17 cellular contexts compared by ENCODE assay signal in genomic region chr7:124201768-124202349, GRCh38.
DNase-seq lines count a peak whose midpoint lies in the region; ATAC-seq and TF ChIP-seq lines count a peak whose summit lies in the region.
"Had no signal": no experiment of that assay in that cellular context is flagged by ENCODE, and none has a peak within 500 bp of the region (broad histone marks: within the 10 kb centered on the region; RNA-seq: fewer than 3 reads in every experiment).

No MANE protein-coding gene starts in this region.

- H3K23ac ChIP-seq in IMR-90 (ENCODE audit: low read depth, low read length): no peak overlapping the region

- no peak overlapping the region for H4K5ac ChIP-seq in IMR-90 (ENCODE audit: low read depth, low read length)

- no peaks in the 10 kb centered on the region for H3K36me3 ChIP-seq in IMR-90 (ENCODE audit: control insufficient read depth, insufficient read depth, low read length)
- H3K36me3 ChIP-seq: BE2C had no signal

- H3K27me3 ChIP-seq in IMR-90 (ENCODE audit: control insufficient read depth, insufficient read depth, low read length): no peaks in the 10 kb centered on the region
- no peaks in the 10 kb centered on the region for H3K27me3 ChIP-seq in foreskin keratinocyte
- H3K27me3 ChIP-seq: BE2C had no signal

- H3K4me3 ChIP-seq in IMR-90 (ENCODE audit: insufficient read depth, low read depth, low read length) (no peak overlapping the region), astrocyte of the spinal cord (ENCODE audit: low read depth, low read length) (no peak overlapping the region)
- H3K4me3 ChIP-seq: SK-N-MC had no signal

- BruUV-seq in IMR-90 (replicated peaks; lab: Mats Ljungman, UMichigan): no TSS peak

- no peak overlapping the region for H3K14ac ChIP-seq in IMR-90 (replicated peaks; ENCODE audit: low read depth, low read length)

- H3K27ac ChIP-seq in IMR-90 (ENCODE audit: insufficient read depth, low read length) (no peak overlapping the region), foreskin keratinocyte (no peak overlapping the region)
- H3K27ac ChIP-seq: SK-N-MC had no signal

- TF ChIP-seq POLR2A in IMR-90 (IDR thresholded peaks at IDR 0.05; ENCODE audit: low read depth, low read length): no peak

- H3K9ac ChIP-seq in IMR-90 (ENCODE audit: low read depth, low read length): no peak overlapping the region

- no peak overlapping the region for H2AFZ ChIP-seq in IMR-90 (replicated peaks; ENCODE audit: low read length, poor library complexity)

- no peak overlapping the region; a peak in 1 of 4 replicates for H4K8ac ChIP-seq in IMR-90 (ENCODE audit: low read depth in 2 of 2, low read length in 2 of 2)

- no peaks in the 10 kb centered on the region for H3K9me3 ChIP-seq in IMR-90 (ENCODE audit: control insufficient read depth, insufficient read depth, low read length)
- H3K9me3 ChIP-seq: BE2C had no signal

- H2BK120ac ChIP-seq in IMR-90 (ENCODE audit: low read depth, low read length): 0 out of 2 replicates have a peak overlapping the region, but pooled peaks have one; percentile 3

- 86% methylated on average over 1 of the region's 3 CpGs; no CpG with 5 or more reads in 1 of the 2 experiments for WGBS in IMR-90 (ENCODE audit: extremely low coverage in 2 of 2, insufficient read length in 1 of 2), 2 experiments

- DNase-seq in IMR-90 (peak; percentile 41), astrocyte of the spinal cord (ENCODE audit: low read depth, low spot score) (peak; percentile 28), foreskin keratinocyte (peak in 1 of 2 donors; percentile 1), non-pigmented ciliary epithelial cell (ENCODE audit: low read depth) (peak; percentile 28), left cardiac atrium (no peak), KG1 (lab: John Stamatoyannopoulos, UW) (no peak)
- DNase-seq: BE2C; CD8-positive, alpha-beta memory T cell; NCI-H1105 treated with DMSO at 0.1 percent for 48 hours; NCI-H187 treated with DMSO at 0.1 percent for 48 hours; NCI-H446; NCI-H748 treated with DMSO at 0.1 percent for 48 hours; PC-3 had no signal

- H3K4me2 ChIP-seq in IMR-90 (ENCODE audit: low read depth, low read length): peak overlapping the region; percentile 28; the same call in 1 of the 2 replicates

- H2BK20ac ChIP-seq in IMR-90 (ENCODE audit: low read depth, low read length): no peak overlapping the region

- H2AK5ac ChIP-seq in IMR-90 (ENCODE audit: low read depth, low read length): no peak overlapping the region

- intact Hi-C loops in IMR-90 (cut with micrococcal nuclease): no loop called here
- intact Hi-C loops in left cardiac atrium (cut with DNase I): no loop called here

- peak; percentile 94 for ATAC-seq in IMR-90 (ENCODE audit: low read depth)
- peak; percentile 21 for ATAC-seq in foreskin keratinocyte
- ATAC-seq in HG03280 (IDR thresholded peaks at IDR 0.05; ENCODE audit: unreplicated experiment): no peak
- no peak for ATAC-seq in left cardiac atrium
- no peak for ATAC-seq in GM18868 (IDR thresholded peaks at IDR 0.05; ENCODE audit: unreplicated experiment)
- ATAC-seq: HCT116, PC-3 had no signal

- H2AK9ac ChIP-seq in IMR-90 (replicated peaks; ENCODE audit: low read depth, low read length, poor library complexity): no peak overlapping the region

- in situ Hi-C loops in IMR-90 (cut with MboI; ENCODE audit: low sequenced_read_pairs): no loop called here
- in situ Hi-C loops in astrocyte of the spinal cord (cut with HindIII; ENCODE audit: low sequenced_read_pairs): no loop called here

- TF ChIP-seq RAD21 in IMR-90 (IDR thresholded peaks at IDR 0.05; ENCODE audit: low read length): no peak

- no peaks in the 10 kb centered on the region for H4K20me1 ChIP-seq in IMR-90 (ENCODE audit: insufficient read depth, low read length)

- peak overlapping the region; percentile 31; the same call in 1 of the 2 replicates for H3K18ac ChIP-seq in IMR-90 (ENCODE audit: low read depth, low read length)

- TF ChIP-seq CTCF in IMR-90 (conservative IDR thresholded peaks at IDR 0.05; ENCODE audit: low read depth, low read length) (no peak), astrocyte of the spinal cord (IDR thresholded peaks at IDR 0.05; ENCODE audit: low read depth, low read length) (no peak), foreskin keratinocyte (conservative IDR thresholded peaks at IDR 0.05) (no peak)

- dilution Hi-C loops in IMR-90 (cut with HindIII; ENCODE audit: low sequenced_read_pairs, unreplicated experiment): no loop called here

- CTCF ChIA-PET in IMR-90 (lab: Yijun Ruan, JAX): interaction anchor here (0.6 kb wide), 2 partner anchors 29 to 100 kb away, joined by 3 read pairs; no protein-coding TSS in a partner anchor

- peaks cover 2% of the 10 kb centered on the region; the same call in 1 of the 2 replicates for H3K9me1 ChIP-seq in IMR-90 (ENCODE audit: insufficient read depth, low read length)

- H4K91ac ChIP-seq in IMR-90 (ENCODE audit: insufficient read depth, low read depth, low read length): no peak overlapping the region

- H3K4me1 ChIP-seq in IMR-90 (ENCODE audit: control insufficient read depth, insufficient read depth, low read length) (peaks cover 3% of the 10 kb centered on the region), foreskin keratinocyte (no peaks in the 10 kb centered on the region)
- H3K4me1 ChIP-seq: BE2C had no signal

- H3K4ac ChIP-seq in IMR-90 (ENCODE audit: low read depth, low read length): no peak overlapping the region

- no peak overlapping the region for H3K56ac ChIP-seq in IMR-90 (ENCODE audit: extremely low read depth, insufficient read depth, low read length)

- H2BK15ac ChIP-seq in IMR-90 (ENCODE audit: low read depth, low read length): no peak overlapping the region

- no peak overlapping the region for H2BK5ac ChIP-seq in IMR-90 (ENCODE audit: low read depth, low read length, poor library complexity, severe bottlenecking)

- H3K79me1 ChIP-seq in IMR-90 (ENCODE audit: low read depth in 1 of 2, low read length in 2 of 2): no peaks in the 10 kb centered on the region

- POLR2A ChIA-PET in IMR-90 (lab: Charles Lee; ENCODE audit: unreplicated experiment): no interaction called here

TF ChIP-seq in IMR-90, 13 proteins besides CTCF, POLR2A, EP300 and RAD21:
- TF ChIP-seq NFE2L2 (IDR thresholded peaks at IDR 0.05; ENCODE audit: low read depth, low read length) (no peak), MAFK (IDR thresholded peaks at IDR 0.05; ENCODE audit: low read depth, low read length) (no peak), SMC3 (IDR thresholded peaks at IDR 0.05; ENCODE audit: low read depth, low read length) (no peak), RCOR1 (IDR thresholded peaks at IDR 0.05; ENCODE audit: insufficient replicate concordance, low read length) (no peak)

Comparison
In these comparisons a context has a peak if more than half of its experiments do, and no peak if none do; other contexts are left out.
1. ATAC-seq: peak in IMR-90 (single experiment) and foreskin keratinocyte (single experiment); none in HG03280 (single experiment), left cardiac atrium (0 of 2) and GM18868 (single experiment).
2. DNase-seq: peak in IMR-90 (single experiment), astrocyte of the spinal cord (single experiment) and non-pigmented ciliary epithelial cell (single experiment); none in left cardiac atrium (single experiment) and KG1 (single experiment).